10 cellular contexts compared by ENCODE assay signal in the genomic region with DNA sequence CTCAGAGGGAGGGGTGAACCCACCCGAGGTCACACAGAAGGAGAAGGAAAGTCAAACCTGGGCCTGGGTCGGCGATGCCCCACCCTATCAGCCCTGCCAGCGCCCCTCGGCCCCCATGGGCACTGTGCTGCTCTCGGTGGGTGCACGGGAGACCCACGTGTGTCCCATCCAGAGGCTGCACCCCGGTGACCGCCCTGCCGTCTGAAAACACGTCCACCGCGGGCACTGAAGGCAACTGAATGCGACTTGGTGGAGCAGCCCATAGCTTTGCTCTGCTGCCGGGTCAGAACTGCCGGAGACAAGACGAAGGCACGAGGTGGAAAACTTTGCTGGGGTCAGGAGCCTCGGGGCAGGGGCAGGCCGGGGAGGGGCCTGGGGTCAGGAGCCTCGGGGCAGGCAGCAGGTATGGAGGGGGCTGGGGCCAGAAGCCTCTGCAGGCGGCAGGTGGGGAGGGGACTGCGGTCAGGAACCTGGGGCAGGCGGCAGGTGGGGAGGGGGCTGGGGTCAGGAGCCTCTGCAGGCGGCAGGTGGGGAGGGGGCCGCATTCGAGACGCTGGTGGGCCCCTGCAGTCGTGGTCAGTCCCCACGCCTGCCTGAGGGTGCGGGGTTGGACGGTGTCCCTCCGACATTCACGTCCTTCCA. TPM values are rescaled to one million over a fixed set of nuclear protein-coding genes. Genes with fewer than 3 reads are reported as not detected.
DNase-seq lines count a peak whose midpoint lies in the region; ATAC-seq and TF ChIP-seq lines count a peak whose summit lies in the region.
"Had no signal": no experiment of that assay in that cellular context is flagged by ENCODE, and none has a peak within 500 bp of the region (broad histone marks: within the 10 kb centered on the region; RNA-seq: fewer than 3 reads in every experiment).

No MANE protein-coding gene starts in this region.

- no peak overlapping the region for H3K4me2 ChIP-seq in hepatocyte

- no peaks in the 10 kb centered on the region for H3K27me3 Mint-ChIP-seq in stimulated activated naive CD8-positive, alpha-beta T cell treated with anti-CD3 and anti-CD28 coated beads, Interleukin-15, amount 100 ng/mL, for 72 hours

- peaks cover 19% of the 10 kb centered on the region for H4K20me1 ChIP-seq in hepatocyte (ENCODE audit: insufficient read depth, poor library complexity, severe bottlenecking)

- H2AFZ ChIP-seq in hepatocyte, result no peak overlapping the region

- peak overlapping the region; percentile 32 to 76 for H3K4me3 Mint-ChIP-seq in stimulated activated naive CD8-positive, alpha-beta T cell treated with anti-CD3 and anti-CD28 coated beads, Interleukin-15, amount 100 ng/mL, for 72 hours

- H3K9me3 ChIP-seq in hepatocyte (ENCODE audit: low read depth) (no peaks in the 10 kb centered on the region), psoas muscle (no peaks in the 10 kb centered on the region), aorta (ENCODE audit: control insufficient read depth, low read length) (no peaks in the 10 kb centered on the region)

- intact Hi-C loops in psoas muscle (cut with DNase I) (no loop called here), aorta (cut with DNase I) (loop anchor here in 1 of 2 donors (2.0 kb wide), 1 partner anchor 23 kb away; no protein-coding TSS in a partner anchor)

- peaks cover 36% of the 10 kb centered on the region for H3K79me2 ChIP-seq in hepatocyte

- no peak for TF ChIP-seq CTCF in hepatocyte (IDR thresholded peaks at IDR 0.05; ENCODE audit: poor library complexity)
- no peak for TF ChIP-seq CTCF in psoas muscle (IDR thresholded peaks at IDR 0.05)

- no peak overlapping the region for H3K4me3 ChIP-seq in hepatocyte
- no peak overlapping the region for H3K4me3 ChIP-seq in psoas muscle
- H3K4me3 ChIP-seq in aorta (ENCODE audit: low read length in 2 of 2), result no peak overlapping the region

- H3K9me3 Mint-ChIP-seq in stimulated activated naive CD8-positive, alpha-beta T cell treated with anti-CD3 and anti-CD28 coated beads, Interleukin-15, amount 100 ng/mL, for 72 hours, result no peaks in the 10 kb centered on the region

- H3K27me3 ChIP-seq in hepatocyte, result no peaks in the 10 kb centered on the region
- H3K27me3 ChIP-seq in psoas muscle (ENCODE audit: insufficient read depth in 3 of 3, low read length in 2 of 3), result no peaks in the 10 kb centered on the region
- H3K27me3 ChIP-seq in aorta (ENCODE audit: control insufficient read depth in 1 of 2, insufficient read depth in 2 of 2, low read length in 1 of 2), result no peaks in the 10 kb centered on the region

- H3K27ac ChIP-seq in hepatocyte, result peak overlapping the region; percentile 55
- peak overlapping the region; percentile 80 for H3K27ac ChIP-seq in psoas muscle
- H3K27ac ChIP-seq in aorta (ENCODE audit: low read depth in 1 of 2, low read length in 2 of 2), result peak overlapping the region; percentile 87

- ATAC-seq in stimulated activated naive CD8-positive, alpha-beta T cell treated with anti-CD3 and anti-CD28 coated beads, Interleukin-15, amount 100 ng/mL, for 72 hours, result no peak
- ATAC-seq in stimulated activated naive CD8-positive, alpha-beta T cell treated with anti-CD3 and anti-CD28 coated beads, Interleukin-15, Interleukin-2, amounts not matched to agents 100 U/mL and 50 U/mL, for 24 hours, result no peak
- ATAC-seq in psoas muscle, result no peak
- no peak for ATAC-seq in aorta (ENCODE audit: low FRiP score)
- no peak for ATAC-seq in HG02588 (IDR thresholded peaks at IDR 0.05; ENCODE audit: unreplicated experiment)
- ATAC-seq in HG02852 (IDR thresholded peaks at IDR 0.05; ENCODE audit: unreplicated experiment), result no peak

- 91% methylated on average over 16 of the region's 35 CpGs for WGBS in hepatocyte (ENCODE audit: low lambda C conversion rate, missing lambda C conversion rate)
- 52 to 61% (median 53%) methylated on average over 32 to 35 of the region's 35 CpGs for WGBS in psoas muscle, 3 donors
- 11 to 19% methylated on average over 35 of the region's 35 CpGs for WGBS in aorta, 2 donors

- H3K27ac Mint-ChIP-seq in stimulated activated naive CD8-positive, alpha-beta T cell treated with anti-CD3 and anti-CD28 coated beads, Interleukin-15, amount 100 ng/mL, for 72 hours, result no peak overlapping the region

- no peaks in the 10 kb centered on the region for H3K9me2 ChIP-seq in hepatocyte (replicated peaks; ENCODE audit: insufficient read depth)

- no peak for DNase-seq in stimulated activated naive CD8-positive, alpha-beta T cell treated with anti-CD3 and anti-CD28 coated beads, Interleukin-15, amount 100 ng/mL, for 72 hours
- DNase-seq in stimulated activated naive CD8-positive, alpha-beta T cell treated with anti-CD3 and anti-CD28 coated beads, Interleukin-15, Interleukin-2, amounts not matched to agents 100 U/mL and 50 U/mL, for 24 hours, result no peak
- DNase-seq in hepatocyte (ENCODE audit: low spot score) (no peak), psoas muscle (no peak), aorta (no peak), HUDEP-2 (lab: John Stamatoyannopoulos, UW; ENCODE audit: unreplicated experiment in 76 of 76) (no peak)
- DNase-seq: DMS53, Kasumi-1 had no signal

- no peaks in the 10 kb centered on the region for H3K36me3 ChIP-seq in hepatocyte (replicated peaks; ENCODE audit: insufficient read depth, low read depth)
- H3K36me3 ChIP-seq in psoas muscle (ENCODE audit: insufficient read depth in 1 of 2, low read depth in 1 of 2), result peaks cover 0 to 5% of the 10 kb centered on the region in 2 donors
- no peaks in the 10 kb centered on the region for H3K36me3 ChIP-seq in aorta (ENCODE audit: control insufficient read depth in 1 of 2, insufficient read depth in 2 of 2, low read length in 1 of 2)

- H3K4me1 Mint-ChIP-seq in stimulated activated naive CD8-positive, alpha-beta T cell treated with anti-CD3 and anti-CD28 coated beads, Interleukin-15, amount 100 ng/mL, for 72 hours, result peaks cover 76% of the 10 kb centered on the region

- H3K4me1 ChIP-seq in hepatocyte (ENCODE audit: insufficient read depth), result peaks cover 35% of the 10 kb centered on the region
- peaks cover 36% of the 10 kb centered on the region for H3K4me1 ChIP-seq in psoas muscle
- no peaks in the 10 kb centered on the region for H3K4me1 ChIP-seq in aorta (ENCODE audit: control insufficient read depth in 1 of 2, insufficient read depth in 2 of 2, low read length in 2 of 2)

RNA-seq across cellular contexts. Expression of a gene that starts 30.5 kb away (rescaled TPM):
- total RNA-seq in hepatocyte (13.7 and 20.7 TPM in 2 replicates), psoas muscle (10 to 100 TPM; 13.5 to 22.4 (median 17.9) TPM), aorta (10 to 100 TPM; 78.7 to 83.3 TPM)
- polyA plus RNA-seq in hepatocyte (33.5 and 37.1 TPM in 2 replicates), psoas muscle (10 to 100 TPM in 1 of 3 donors, 1 to 10 TPM in 2; 8.7 to 20.7 (median 9.9) TPM), aorta (10 to 100 TPM; 25.2 to 26.8 TPM)

RNA-seq across cellular contexts. Expression of a gene that starts 38.4 kb away (rescaled TPM):
- total RNA-seq in hepatocyte, result 23.7 and 24.4 TPM in 2 replicates
- polyA plus RNA-seq in hepatocyte, result 49.2 and 56.9 TPM in 2 replicates
- total RNA-seq in psoas muscle, result 1 to 10 TPM in 1 of 4 donors, under 1 TPM in 2, not detected in 1; 0.49 to 2.7 (median 0.99) TPM
- under 1 TPM; 0.21 to 0.46 (median 0.32) TPM for polyA plus RNA-seq in psoas muscle
- under 1 TPM; 0.26 to 0.60 TPM for total RNA-seq in aorta
- polyA plus RNA-seq in aorta, result 10 to 100 TPM in 1 of 2 donors, under 1 TPM in 1; 0.84 to 29.2 TPM

RNA-seq across cellular contexts. Expression of a gene that starts 43.1 kb away (rescaled TPM):
- total RNA-seq in hepatocyte (15.5 and 18.3 TPM in 2 replicates), psoas muscle (10 to 100 TPM; 15.2 to 21.4 (median 18.2) TPM), aorta (10 to 100 TPM; 16.4 to 19.3 TPM)
- polyA plus RNA-seq in hepatocyte (15.7 and 18.3 TPM in 2 replicates), psoas muscle (10 to 100 TPM; 11.8 to 20.5 (median 15.8) TPM), aorta (10 to 100 TPM in 1 of 2 donors, 1 to 10 TPM in 1; 4.5 to 18.2 TPM)
